Comparison of ENCODE assay signal across 20 cellular contexts in the genomic region with DNA sequence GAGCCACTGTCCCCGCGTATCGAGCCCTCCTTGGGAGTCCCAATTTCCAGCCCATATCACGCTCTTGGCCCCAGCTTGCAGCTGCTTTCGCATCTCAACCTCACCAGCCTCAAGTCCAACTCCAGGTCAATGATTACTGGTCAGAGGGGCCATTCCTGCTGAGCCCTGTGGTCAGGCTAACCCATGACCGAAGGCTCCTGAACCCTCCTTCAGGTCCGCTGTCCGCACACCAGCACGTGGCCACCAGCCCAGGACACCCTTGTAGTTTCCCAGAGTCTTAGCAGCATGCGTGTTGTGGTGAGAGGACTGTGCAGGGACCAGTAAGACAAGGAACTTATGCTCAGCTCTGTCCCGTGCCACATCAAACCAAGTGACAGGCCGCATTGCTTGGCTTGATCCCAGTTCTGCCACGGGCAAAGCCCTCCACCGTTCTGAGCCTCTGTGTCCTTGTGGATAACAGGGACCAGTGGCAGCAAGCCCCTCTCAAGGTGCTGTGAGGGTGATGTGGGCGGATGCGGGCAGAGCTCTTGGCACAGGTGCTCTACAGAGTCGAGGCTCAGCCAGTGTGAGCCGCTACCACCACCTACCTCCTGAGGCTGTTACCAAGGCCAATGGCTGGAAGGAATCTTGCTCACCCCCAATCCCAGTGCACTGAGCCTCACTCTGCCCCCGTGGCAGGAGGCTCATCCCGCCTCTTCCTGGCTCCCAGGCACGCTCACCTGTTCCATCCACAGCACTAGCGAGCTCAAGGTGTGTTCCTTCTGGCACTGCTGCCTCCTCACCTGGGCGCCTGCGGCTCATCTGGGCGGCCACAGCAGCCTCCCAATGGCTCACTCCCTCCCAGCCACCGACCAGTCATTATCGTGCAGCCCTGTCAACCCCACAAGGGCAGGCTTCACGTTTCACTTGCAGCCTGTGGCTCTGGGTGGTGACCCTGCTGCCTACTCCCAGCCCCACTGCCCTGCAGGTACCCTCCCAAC. TPM values are rescaled to one million over a fixed set of nuclear protein-coding genes. Genes with fewer than 3 reads are reported as not detected.
"Had no signal": no experiment of that assay in that cellular context is flagged by ENCODE, and none has a peak within 500 bp of the region (broad histone marks: within the 10 kb centered on the region; RNA-seq: fewer than 3 reads in every experiment).

No MANE protein-coding gene starts in this region.

- H3K9me3 ChIP-seq: breast epithelium, ovary, tibial artery, vagina had no signal

- H3K4me1 Mint-ChIP-seq: stimulated activated memory B cell treated with anti-CD40 and anti-IgM and Interleukin-4, amounts not matched to agents 10 μg/mL and 1 μg/mL and 100 μg/mL, for 72 hours had no signal

- H3K4me3 ChIP-seq: breast epithelium, dorsolateral prefrontal cortex, ovary, skin epidermis, tibial artery, vagina had no signal

- H3K9me3 Mint-ChIP-seq: stimulated activated memory B cell treated with anti-CD40 and anti-IgM and Interleukin-4, amounts not matched to agents 10 μg/mL and 1 μg/mL and 100 μg/mL, for 72 hours had no signal

- H3K36me3 Mint-ChIP-seq: activated naive CD8-positive, alpha-beta T cell; stimulated activated memory B cell treated with anti-CD40 and anti-IgM and Interleukin-4, amounts not matched to agents 10 μg/mL and 1 μg/mL and 100 μg/mL, for 72 hours had no signal

- H3K27me3 Mint-ChIP-seq: activated naive CD8-positive, alpha-beta T cell; stimulated activated memory B cell treated with anti-CD40 and anti-IgM and Interleukin-4, amounts not matched to agents 10 μg/mL and 1 μg/mL and 100 μg/mL, for 72 hours had no signal

- H3K36me3 ChIP-seq: breast epithelium, ovary, tibial artery, vagina had no signal

- H3K27ac Mint-ChIP-seq: activated naive CD8-positive, alpha-beta T cell; stimulated activated memory B cell treated with anti-CD40 and anti-IgM and Interleukin-4, amounts not matched to agents 10 μg/mL and 1 μg/mL and 100 μg/mL, for 72 hours had no signal

- DNase-seq: activated CD4-positive, alpha-beta T cell treated with anti-CD3 and anti-CD28 coated beads, Interleukin-2, amount 50 U/mL, for 4 hours; activated CD4-positive, CD25-positive, alpha-beta regulatory T cell treated with anti-CD3 and anti-CD28 coated beads, Interleukin-2, amount 50 U/mL, for 72 hours; activated gamma-delta T cell; activated T-cell treated with anti-CD3 and anti-CD28 coated beads, Interleukin-2, amount 50 U/mL, for 48 hours; anterior cingulate cortex; hypothalamus; T-helper 9 cell had no signal

- H3K4me3 Mint-ChIP-seq: activated naive CD8-positive, alpha-beta T cell; stimulated activated memory B cell treated with anti-CD40 and anti-IgM and Interleukin-4, amounts not matched to agents 10 μg/mL and 1 μg/mL and 100 μg/mL, for 72 hours had no signal

- ATAC-seq: esophagus mucosa; stimulated activated memory B cell treated with anti-CD40 and anti-IgM and Interleukin-4, amounts not matched to agents 10 μg/mL and 1 μg/mL and 100 μg/mL, for 72 hours had no signal

- H3K27ac ChIP-seq: breast epithelium, dorsolateral prefrontal cortex, ovary, skin epidermis, tibial artery, vagina had no signal

- H3K4me1 ChIP-seq: breast epithelium, tibial artery, vagina had no signal

RNA-seq across cellular contexts. Expression of a gene that starts 20.4 kb away (rescaled TPM):
- total RNA-seq: breast epithelium, esophagus mucosa, glomerular endothelial cell, mucosa of gallbladder, ovary, renal cortical epithelial cell, vagina had no signal
- polyA plus RNA-seq: neural cell, ovary had no signal

RNA-seq across cellular contexts. Expression of a gene that starts 31.7 kb away (rescaled TPM):
- total RNA-seq: breast epithelium, esophagus mucosa, glomerular endothelial cell, mucosa of gallbladder, ovary, renal cortical epithelial cell, vagina had no signal
- polyA plus RNA-seq: neural cell, ovary had no signal

RNA-seq across cellular contexts. Expression of a gene that starts 39.0 kb away (rescaled TPM):
- total RNA-seq: breast epithelium, esophagus mucosa, glomerular endothelial cell, mucosa of gallbladder, ovary, renal cortical epithelial cell, vagina had no signal
- polyA plus RNA-seq: neural cell, ovary had no signal

RNA-seq across cellular contexts. Expression of a gene that starts 53.9 kb away (rescaled TPM):
- total RNA-seq: breast epithelium, dorsolateral prefrontal cortex, esophagus mucosa, glomerular endothelial cell, mucosa of gallbladder, ovary, renal cortical epithelial cell, vagina had no signal
- polyA plus RNA-seq: neural cell, ovary had no signal
